8 cellular contexts compared by ENCODE assay signal in the genomic region with DNA sequence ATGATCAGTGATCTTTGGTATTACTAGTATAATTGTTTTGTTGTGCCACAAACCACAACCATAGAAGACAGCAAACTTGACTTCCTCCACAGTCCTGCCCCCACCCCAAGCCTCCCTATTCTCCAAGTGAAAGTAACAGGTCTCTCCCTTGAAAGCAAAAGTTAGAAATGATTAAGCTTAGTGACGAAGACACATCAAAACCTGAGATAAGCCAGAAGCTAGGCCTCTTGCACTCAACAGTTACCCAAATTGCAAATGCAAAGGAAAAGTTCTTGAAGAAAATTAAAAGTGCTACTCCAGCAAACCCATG. TPM values are rescaled to one million over a fixed set of nuclear protein-coding genes. Genes with fewer than 3 reads are reported as not detected.
DNase-seq lines count a peak whose midpoint lies in the region; ATAC-seq and TF ChIP-seq lines count a peak whose summit lies in the region.

No MANE protein-coding gene starts in this region.

- no peaks in the 10 kb centered on the region for H3K36me3 ChIP-seq in mucosa of descending colon (ENCODE audit: low read depth)
- peaks cover 0 to 49% (median 2%) of the 10 kb centered on the region in 4 donors for H3K36me3 ChIP-seq in sigmoid colon
- H3K36me3 ChIP-seq in adrenal gland (replicated peaks in 1 of 2), result peaks cover 0 to 39% of the 10 kb centered on the region in 2 donors

- peak; percentile 74 for DNase-seq in GM13976 (ENCODE audit: low spot score)
- DNase-seq in WTC11 (ENCODE audit: low spot score), result no peak
- DNase-seq in mucosa of descending colon, result no peak
- no peak for DNase-seq in T-helper 9 cell
- DNase-seq in sigmoid colon, result no peak
- no peak for DNase-seq in superior temporal gyrus (ENCODE audit: extremely low spot score)
- no peak for DNase-seq in adrenal gland

- H3K27me3 Mint-ChIP-seq in WTC11 (ENCODE audit: low read depth), result no peaks in the 10 kb centered on the region

- H3K27ac Mint-ChIP-seq in WTC11, result peak overlapping the region; percentile 51; the same call in 1 of the 2 replicates

- no peaks in the 10 kb centered on the region for H3K9me3 Mint-ChIP-seq in WTC11

- CTCF ChIA-PET in WTC11 (lab: Charles Lee), result interaction anchor here (0.8 kb wide), 1 partner anchor 102 kb away, joined by 3 read pairs; no protein-coding TSS in a partner anchor

- no peak for TF ChIP-seq EP300 in sigmoid colon (IDR thresholded peaks at IDR 0.05)

- H3K4me3 ChIP-seq in mucosa of descending colon, result no peak overlapping the region
- no peak overlapping the region for H3K4me3 ChIP-seq in sigmoid colon
- no peak overlapping the region for H3K4me3 ChIP-seq in adrenal gland

- in situ Hi-C loops in GM13976 (cut with MboI; ENCODE audit: low sequenced_read_pairs, unreplicated experiment), result no loop called here

- no peak overlapping the region for H3K27ac ChIP-seq in sigmoid colon
- H3K27ac ChIP-seq in adrenal gland, result peak overlapping the region in 1 of 5 donors; percentile 5

- intact Hi-C loops in mucosa of descending colon (cut with DNase I, micrococcal nuclease) (no loop called here), sigmoid colon (cut with DNase I) (no loop called here), adrenal gland (cut with DNase I) (no loop called here)

- no peak overlapping the region for H3K4me3 Mint-ChIP-seq in WTC11

- H3K4me1 Mint-ChIP-seq in WTC11, result peaks cover 16% of the 10 kb centered on the region

- WGBS in sigmoid colon, 2 donors, result 39 to 47% methylated on average over 1 of the region's 1 CpG
- 19 to 32% (median 26%) methylated on average over 1 of the region's 1 CpG for WGBS in adrenal gland, 4 donors

- POLR2A ChIA-PET in WTC11 (lab: Charles Lee), result no interaction called here

- H3K27me3 ChIP-seq in sigmoid colon, result no peaks in the 10 kb centered on the region
- no peaks in the 10 kb centered on the region for H3K27me3 ChIP-seq in adrenal gland

- peaks cover 7% of the 10 kb centered on the region for H3K4me1 ChIP-seq in mucosa of descending colon (ENCODE audit: low read depth)
- H3K4me1 ChIP-seq in sigmoid colon, result peaks cover 0 to 55% (median 38%) of the 10 kb centered on the region in 4 donors
- H3K4me1 ChIP-seq in adrenal gland (replicated peaks in 1 of 2), result peaks cover 20 to 69% of the 10 kb centered on the region in 2 donors

- H3K36me3 Mint-ChIP-seq in WTC11, result peaks cover 32% of the 10 kb centered on the region

- H3K9me3 ChIP-seq in mucosa of descending colon (no peaks in the 10 kb centered on the region), sigmoid colon (no peaks in the 10 kb centered on the region), adrenal gland (replicated peaks in 1 of 3) (no peaks in the 10 kb centered on the region)

- TF ChIP-seq POLR2A in sigmoid colon (IDR thresholded peaks at IDR 0.05) (no peak), adrenal gland (IDR thresholded peaks at IDR 0.05) (no peak)

- no peak for TF ChIP-seq CTCF in GM13976 (IDR thresholded peaks at IDR 0.05; ENCODE audit: borderline replicate concordance, control extremely low read depth, extremely low read depth, insufficient read depth, missing control alignments)
- TF ChIP-seq CTCF in WTC11 (IDR thresholded peaks at IDR 0.05), result no peak
- TF ChIP-seq CTCF in mucosa of descending colon (IDR thresholded peaks at IDR 0.05), result no peak
- TF ChIP-seq CTCF in sigmoid colon (IDR thresholded peaks at IDR 0.05), result no peak
- no peak for TF ChIP-seq CTCF in adrenal gland (IDR thresholded peaks at IDR 0.05)

- peak; percentile 58 for ATAC-seq in HG02763 (IDR thresholded peaks at IDR 0.05; ENCODE audit: unreplicated experiment)
- ATAC-seq in WTC11, result no peak
- peak; percentile 36 for ATAC-seq in mucosa of descending colon

TF ChIP-seq in WTC11, 78 proteins besides CTCF, POLR2A, EP300 and RAD21:
- TF ChIP-seq ZNF121 (CRISPR knock-in tag; IDR thresholded peaks at IDR 0.05) (no peak), OVOL2 (CRISPR knock-in tag; IDR thresholded peaks at IDR 0.05; ENCODE audit: borderline replicate concordance) (no peak), KAT7 (CRISPR knock-in tag; IDR thresholded peaks at IDR 0.05; ENCODE audit: borderline replicate concordance) (no peak), NFATC4 (CRISPR knock-in tag; IDR thresholded peaks at IDR 0.05) (no peak)
- TF ChIP-seq, protein P1, sequence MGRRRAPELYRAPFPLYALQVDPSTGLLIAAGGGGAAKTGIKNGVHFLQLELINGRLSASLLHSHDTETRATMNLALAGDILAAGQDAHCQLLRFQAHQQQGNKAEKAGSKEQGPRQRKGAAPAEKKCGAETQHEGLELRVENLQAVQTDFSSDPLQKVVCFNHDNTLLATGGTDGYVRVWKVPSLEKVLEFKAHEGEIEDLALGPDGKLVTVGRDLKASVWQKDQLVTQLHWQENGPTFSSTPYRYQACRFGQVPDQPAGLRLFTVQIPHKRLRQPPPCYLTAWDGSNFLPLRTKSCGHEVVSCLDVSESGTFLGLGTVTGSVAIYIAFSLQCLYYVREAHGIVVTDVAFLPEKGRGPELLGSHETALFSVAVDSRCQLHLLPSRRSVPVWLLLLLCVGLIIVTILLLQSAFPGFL (CRISPR knock-in tag; IDR thresholded peaks at IDR 0.05; ENCODE audit: borderline replicate concordance), result no peak

RNA-seq across cellular contexts. Expression of a gene that starts 7.5 kb away (rescaled TPM):
- total RNA-seq in WTC11 (2021) (102 to 111 TPM (median 109 TPM) in 3 replicates), mucosa of descending colon (100 to 1,000 TPM in 1 of 3 donors, 10 to 100 TPM in 2; 77.5 to 102 (median 78.1) TPM), sigmoid colon (10 to 100 TPM; 67.0 to 86.6 (median 78.6) TPM), adrenal gland (100 to 1,000 TPM in 4 of 8 donors, 10 to 100 TPM in 4; 70.7 to 230 (median 114) TPM)
- polyA plus RNA-seq in sigmoid colon (10 to 100 TPM; 16.2 to 37.5 (median 19.4) TPM), adrenal gland (100 to 1,000 TPM in 1 of 3 donors, 10 to 100 TPM in 2; 37.3 to 175 (median 41.2) TPM)

RNA-seq across cellular contexts. Expression of a gene that starts 16.3 kb away (rescaled TPM):
- total RNA-seq in WTC11 (2021) (18.9 to 21.3 TPM (median 20.7 TPM) in 3 replicates), mucosa of descending colon (10 to 100 TPM; 15.3 to 19.7 (median 15.8) TPM), sigmoid colon (10 to 100 TPM in 1 of 4 donors, 1 to 10 TPM in 3; 7.9 to 10.3 (median 9.0) TPM), adrenal gland (10 to 100 TPM in 7 of 8 donors, 1 to 10 TPM in 1; 4.1 to 33.1 (median 18.0) TPM)
- polyA plus RNA-seq in sigmoid colon (10 to 100 TPM in 1 of 3 donors, 1 to 10 TPM in 2; 5.1 to 13.5 (median 8.4) TPM), adrenal gland (10 to 100 TPM in 2 of 3 donors, 1 to 10 TPM in 1; 4.9 to 19.5 (median 19.3) TPM)

RNA-seq across cellular contexts. Expression of a gene that starts 30.2 kb away (rescaled TPM):
- total RNA-seq in WTC11 (2021) (4.4 to 5.2 TPM (median 4.6 TPM) in 3 replicates), mucosa of descending colon (10 to 100 TPM; 21.0 to 23.0 (median 22.7) TPM), sigmoid colon (10 to 100 TPM; 10.2 to 11.7 (median 10.8) TPM), adrenal gland (10 to 100 TPM in 5 of 8 donors, 1 to 10 TPM in 3; 7.4 to 28.6 (median 11.2) TPM)
- polyA plus RNA-seq in sigmoid colon (10 to 100 TPM; 14.4 to 26.8 (median 26.4) TPM), adrenal gland (10 to 100 TPM in 2 of 3 donors, 1 to 10 TPM in 1; 8.9 to 31.2 (median 16.5) TPM)
